Comparison of ENCODE assay signal across 13 cellular contexts in the genomic region with DNA sequence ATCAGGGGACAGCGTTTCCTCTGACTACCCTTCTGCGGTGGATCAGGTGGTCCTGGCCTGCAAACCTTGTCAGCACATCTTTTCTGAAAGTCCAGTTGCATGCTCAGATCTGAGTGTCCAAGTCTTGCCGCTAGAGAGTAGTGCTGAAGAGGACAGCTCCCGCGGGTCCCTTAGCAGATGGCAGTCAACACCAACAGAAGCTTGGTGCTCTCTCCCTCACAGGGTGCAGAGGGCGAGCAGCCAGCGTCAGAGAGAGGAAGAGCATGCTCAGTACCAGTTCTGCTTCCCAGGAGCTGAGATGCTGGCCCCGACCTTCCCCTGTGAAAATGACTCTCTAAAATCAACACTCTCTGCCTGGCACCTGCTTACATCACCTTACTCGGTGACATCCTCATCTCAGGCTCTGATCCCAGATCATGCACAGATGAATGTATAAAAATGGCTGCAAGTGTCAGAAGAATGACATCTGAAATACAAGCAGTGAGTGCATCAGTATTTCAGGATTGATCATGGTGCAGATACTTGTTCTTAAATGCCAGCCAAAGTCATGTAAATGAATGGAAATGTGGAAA.
DNase-seq lines count a peak whose midpoint lies in the region; ATAC-seq and TF ChIP-seq lines count a peak whose summit lies in the region.
"Had no signal": no experiment of that assay in that cellular context is flagged by ENCODE, and none has a peak within 500 bp of the region (broad histone marks: within the 10 kb centered on the region; RNA-seq: fewer than 3 reads in every experiment).

No MANE protein-coding gene starts in this region.

- no peak for TF ChIP-seq CTCF in brain microvascular endothelial cell (IDR thresholded peaks at IDR 0.05; ENCODE audit: low read depth, low read length, missing control alignments)
- TF ChIP-seq CTCF in BE2C (IDR thresholded peaks at IDR 0.05; ENCODE audit: low read depth, low read length) = no peak

- in situ Hi-C loops in G401 (cut with HindIII; ENCODE audit: low sequenced_read_pairs) = no loop called here
- in situ Hi-C loops in brain microvascular endothelial cell (cut with HindIII; ENCODE audit: low pct_ligation_motif_present, low sequenced_read_pairs) = no loop called here

- H3K4me3 ChIP-seq in brain microvascular endothelial cell (ENCODE audit: low read depth, low read length) (no peak overlapping the region), BE2C (ENCODE audit: low read depth, low read length) (no peak overlapping the region)
- H3K4me3 ChIP-seq: right atrium auricular region had no signal

- H3K27ac ChIP-seq in brain microvascular endothelial cell = no peak overlapping the region
- H3K27ac ChIP-seq: right atrium auricular region had no signal

- H3K9me3 ChIP-seq in BE2C = no peaks in the 10 kb centered on the region
- H3K9me3 ChIP-seq: right atrium auricular region had no signal

- no peaks in the 10 kb centered on the region for H3K4me1 Mint-ChIP-seq in stimulated activated naive CD8-positive, alpha-beta T cell treated with anti-CD3 and anti-CD28 coated beads, Interleukin-15, amount 100 ng/mL, for 72 hours
- H3K4me1 Mint-ChIP-seq: activated naive CD4-positive, alpha-beta T cell treated with anti-CD3 and anti-CD28 coated beads, Interleukin-2, amount 50 U/mL, for 24 hours had no signal

- H3K9me3 Mint-ChIP-seq in stimulated activated naive CD8-positive, alpha-beta T cell treated with anti-CD3 and anti-CD28 coated beads, Interleukin-15, amount 100 ng/mL, for 72 hours = no peaks in the 10 kb centered on the region
- H3K9me3 Mint-ChIP-seq: activated naive CD4-positive, alpha-beta T cell treated with anti-CD3 and anti-CD28 coated beads, Interleukin-2, amount 50 U/mL, for 24 hours had no signal

- no peak overlapping the region for H3K4me3 Mint-ChIP-seq in stimulated activated naive CD8-positive, alpha-beta T cell treated with anti-CD3 and anti-CD28 coated beads, Interleukin-15, amount 100 ng/mL, for 72 hours
- H3K4me3 Mint-ChIP-seq: activated naive CD4-positive, alpha-beta T cell treated with anti-CD3 and anti-CD28 coated beads, Interleukin-2, amount 50 U/mL, for 24 hours had no signal

- no peak for ATAC-seq in stimulated activated naive CD8-positive, alpha-beta T cell treated with anti-CD3 and anti-CD28 coated beads, Interleukin-15, amount 100 ng/mL, for 72 hours
- ATAC-seq in HG02884 (IDR thresholded peaks at IDR 0.05; ENCODE audit: unreplicated experiment) = no peak
- ATAC-seq: activated CD4-positive, CD25-positive, alpha-beta regulatory T cell treated with anti-CD3 and anti-CD28 coated beads, Interleukin-2, amount 50 U/mL, for 24 hours; Panc1 had no signal

- H3K27me3 Mint-ChIP-seq in stimulated activated naive CD8-positive, alpha-beta T cell treated with anti-CD3 and anti-CD28 coated beads, Interleukin-15, amount 100 ng/mL, for 72 hours = peaks cover 48% of the 10 kb centered on the region

- no peak overlapping the region for H3K27ac Mint-ChIP-seq in stimulated activated naive CD8-positive, alpha-beta T cell treated with anti-CD3 and anti-CD28 coated beads, Interleukin-15, amount 100 ng/mL, for 72 hours
- H3K27ac Mint-ChIP-seq: activated naive CD4-positive, alpha-beta T cell treated with anti-CD3 and anti-CD28 coated beads, Interleukin-2, amount 50 U/mL, for 24 hours had no signal

- H3K27me3 ChIP-seq in brain microvascular endothelial cell (replicated peaks) = no peaks in the 10 kb centered on the region
- H3K27me3 ChIP-seq in BE2C = no peaks in the 10 kb centered on the region; the same call in 1 of the 2 replicates
- H3K27me3 ChIP-seq: right atrium auricular region had no signal

- H3K4me1 ChIP-seq in BE2C = no peaks in the 10 kb centered on the region
- H3K4me1 ChIP-seq: right atrium auricular region had no signal

- DNase-seq in G401 (ENCODE audit: low spot score) (peak; percentile 80), M059J (ENCODE audit: low read depth) (peak; percentile 11), brain microvascular endothelial cell (peak; percentile 28), kidney tubule cell (ENCODE audit: low spot score) (peak; percentile 2), BE2C (no peak), NCI-H2107 (lab: John Stamatoyannopoulos, UW) (no peak)
- no peak for DNase-seq in stimulated activated naive CD8-positive, alpha-beta T cell treated with anti-CD3 and anti-CD28 coated beads, Interleukin-15, amount 100 ng/mL, for 72 hours
- DNase-seq: NCI-H1092 treated with DMSO at 0.1 percent for 48 hours had no signal

- no peaks in the 10 kb centered on the region for H3K36me3 ChIP-seq in brain microvascular endothelial cell (replicated peaks)
- no peaks in the 10 kb centered on the region for H3K36me3 ChIP-seq in BE2C
- H3K36me3 ChIP-seq: right atrium auricular region had no signal

Comparison
In these comparisons a context has a peak if more than half of its experiments do, and no peak if none do; other contexts are left out.
1. DNase-seq: peak in G401 (single experiment), M059J (single experiment), brain microvascular endothelial cell (single experiment) and kidney tubule cell (single experiment); none in BE2C (single experiment), stimulated activated naive CD8-positive, alpha-beta T cell treated with anti-CD3 and anti-CD28 coated beads, Interleukin-15, amount 100 ng/mL, for 72 hours (0 of 2) and NCI-H2107 (single experiment).